ENCODE assay signal across 34 cellular contexts in genomic region chr6:170385506-170385905, GRCh38.
"Had no signal": no experiment of that assay in that cellular context is flagged by ENCODE, and none has a peak within 500 bp of the region (broad histone marks: within the 10 kb centered on the region; RNA-seq: fewer than 3 reads in every experiment).

No MANE protein-coding gene starts in this region.

- H3K9me3 ChIP-seq: Peyer's patch, SJCRH30 had no signal

- H3K4me3 Mint-ChIP-seq: activated CD4-positive, alpha-beta T cell treated with anti-CD3 and anti-CD28 coated beads for 36 hours; activated CD4-positive, alpha-beta T cell treated with anti-CD3 and anti-CD28 coated beads, Interleukin-2, amount 10 ng/mL, durations not matched to agents 7 days and 5 days; activated CD8-positive, alpha-beta T cell treated with anti-CD3 and anti-CD28 coated beads, Interleukin-2, amount 10 ng/mL, durations not matched to agents 7 days and 5 days; activated naive CD4-positive, alpha-beta T cell treated with anti-CD3 and anti-CD28 coated beads for 36 hours; activated T-cell treated with anti-CD3 and anti-CD28 coated beads, Interleukin-2, amount 50 U/mL, for 24 hours; central memory CD8-positive, alpha-beta T cell; T-helper 2 cell treated with Interferon-gamma antibody and Interleukin-4, amounts not matched to agents 5 μg/mL and 100 μg/mL, for 36 hours; WTC11 had no signal

- H3K4me1 Mint-ChIP-seq: activated CD4-positive, alpha-beta T cell treated with anti-CD3 and anti-CD28 coated beads for 36 hours; activated CD4-positive, alpha-beta T cell treated with anti-CD3 and anti-CD28 coated beads, Interleukin-2, amount 10 ng/mL, durations not matched to agents 7 days and 5 days; central memory CD8-positive, alpha-beta T cell had no signal

- H3K27ac ChIP-seq: brain microvascular endothelial cell, Peyer's patch, SJCRH30, SK-N-MC had no signal

- H3K27me3 ChIP-seq: brain microvascular endothelial cell, Peyer's patch, SJCRH30 had no signal

- H3K36me3 Mint-ChIP-seq: activated naive CD4-positive, alpha-beta T cell treated with anti-CD3 and anti-CD28 coated beads, Interleukin-2, amount 50 U/mL, for 72 hours had no signal

- ATAC-seq: activated CD4-positive, alpha-beta T cell treated with anti-CD3 and anti-CD28 coated beads for 36 hours; activated CD4-positive, CD25-positive, alpha-beta regulatory T cell treated with anti-CD3 and anti-CD28 coated beads, Interleukin-2, amount 50 U/mL, for 24 hours; activated CD8-positive, alpha-beta T cell treated with anti-CD3 and anti-CD28 coated beads, Interleukin-2, amount 10 ng/mL, durations not matched to agents 7 days and 5 days; activated naive CD4-positive, alpha-beta T cell treated with anti-CD3 and anti-CD28 coated beads, Interleukin-2, amount 50 U/mL, for 72 hours; K562; PC-3; WTC11 had no signal

- H3K27ac Mint-ChIP-seq: activated CD4-positive, alpha-beta T cell treated with anti-CD3 and anti-CD28 coated beads for 36 hours; activated CD4-positive, alpha-beta T cell treated with anti-CD3 and anti-CD28 coated beads, Interleukin-2, amount 10 ng/mL, durations not matched to agents 7 days and 5 days; activated CD8-positive, alpha-beta T cell treated with anti-CD3 and anti-CD28 coated beads, Interleukin-2, amount 10 ng/mL, durations not matched to agents 7 days and 5 days; activated naive CD4-positive, alpha-beta T cell treated with anti-CD3 and anti-CD28 coated beads for 36 hours; activated T-helper 2 cell treated with anti-CD3 and anti-CD28 coated beads, Interferon-gamma antibody, Interleukin-2, Interleukin-4, amounts not matched to agents 10 μg/mL and 5 μg/mL and 100 μg/mL, durations not matched to agents 14 hours and 24 hours and 36 hours; T-helper 2 cell treated with Interferon-gamma antibody and Interleukin-4, amounts not matched to agents 5 μg/mL and 100 μg/mL, for 36 hours; WTC11 had no signal

- H3K9me3 Mint-ChIP-seq: activated CD4-positive, alpha-beta T cell treated with anti-CD3 and anti-CD28 coated beads, Interleukin-2, amount 10 ng/mL, durations not matched to agents 7 days and 5 days; activated naive CD4-positive, alpha-beta T cell treated with anti-CD3 and anti-CD28 coated beads for 36 hours; activated naive CD4-positive, alpha-beta T cell treated with anti-CD3 and anti-CD28 coated beads, Interleukin-2, amount 50 U/mL, for 72 hours; activated T-cell treated with anti-CD3 and anti-CD28 coated beads, Interleukin-2, amount 50 U/mL, for 24 hours; activated T-helper 2 cell treated with anti-CD3 and anti-CD28 coated beads, Interferon-gamma antibody, Interleukin-2, Interleukin-4, amounts not matched to agents 10 μg/mL and 5 μg/mL and 100 μg/mL, durations not matched to agents 14 hours and 24 hours and 36 hours; central memory CD8-positive, alpha-beta T cell; T-helper 2 cell treated with Interferon-gamma antibody and Interleukin-4, amounts not matched to agents 5 μg/mL and 100 μg/mL, for 36 hours; WTC11 had no signal

- H3K27me3 Mint-ChIP-seq: activated CD4-positive, alpha-beta T cell treated with anti-CD3 and anti-CD28 coated beads for 36 hours; activated CD4-positive, alpha-beta T cell treated with anti-CD3 and anti-CD28 coated beads, Interleukin-2, amount 10 ng/mL, durations not matched to agents 7 days and 5 days; activated T-cell treated with anti-CD3 and anti-CD28 coated beads, Interleukin-2, amount 50 U/mL, for 24 hours; central memory CD8-positive, alpha-beta T cell had no signal

- DNase-seq: activated CD4-positive, alpha-beta T cell treated with anti-CD3 and anti-CD28 coated beads for 36 hours; activated CD4-positive, alpha-beta T cell treated with anti-CD3 and anti-CD28 coated beads, Interleukin-2, amount 10 ng/mL, durations not matched to agents 7 days and 5 days; activated CD4-positive, alpha-beta T cell treated with anti-CD3 and anti-CD28 coated beads, Interleukin-2, amount 50 U/mL, for 48 hours; activated CD8-positive, alpha-beta T cell treated with anti-CD3 and anti-CD28 coated beads, Interleukin-2, amount 10 ng/mL, durations not matched to agents 7 days and 5 days; activated gamma-delta T cell; activated naive CD4-positive, alpha-beta T cell treated with anti-CD3 and anti-CD28 coated beads for 36 hours; activated T-cell treated with anti-CD3 and anti-CD28 coated beads, Interleukin-2, amount 50 U/mL, for 24 hours; amniotic stem cell; aorta; brain microvascular endothelial cell; IMR-90; NCI-H1092 treated with DMSO at 0.1 percent for 48 hours; NCI-H1417; NCI-H146; NCI-H187 treated with DMSO at 0.1 percent for 48 hours; NCI-H2081; NCI-H226; NCI-H446 treated with DMSO at 0.1 percent for 48 hours; NCI-H524; NCI-H69; NK-92 treated with Interleukin-12 subunit alpha and Interleukin-12 subunit beta, amount 100 ng/mL, for 24 hours; PC-3; Peyer's patch; RPMI8226; SHP77; SJCRH30 had no signal

- H3K4me3 ChIP-seq: K562, Peyer's patch, SJCRH30, SK-N-MC had no signal

- H3K36me3 ChIP-seq: brain microvascular endothelial cell had no signal

- H3K4me1 ChIP-seq: Peyer's patch, SJCRH30 had no signal
